ENCODE assay signal across 15 cellular contexts in the genomic region with DNA sequence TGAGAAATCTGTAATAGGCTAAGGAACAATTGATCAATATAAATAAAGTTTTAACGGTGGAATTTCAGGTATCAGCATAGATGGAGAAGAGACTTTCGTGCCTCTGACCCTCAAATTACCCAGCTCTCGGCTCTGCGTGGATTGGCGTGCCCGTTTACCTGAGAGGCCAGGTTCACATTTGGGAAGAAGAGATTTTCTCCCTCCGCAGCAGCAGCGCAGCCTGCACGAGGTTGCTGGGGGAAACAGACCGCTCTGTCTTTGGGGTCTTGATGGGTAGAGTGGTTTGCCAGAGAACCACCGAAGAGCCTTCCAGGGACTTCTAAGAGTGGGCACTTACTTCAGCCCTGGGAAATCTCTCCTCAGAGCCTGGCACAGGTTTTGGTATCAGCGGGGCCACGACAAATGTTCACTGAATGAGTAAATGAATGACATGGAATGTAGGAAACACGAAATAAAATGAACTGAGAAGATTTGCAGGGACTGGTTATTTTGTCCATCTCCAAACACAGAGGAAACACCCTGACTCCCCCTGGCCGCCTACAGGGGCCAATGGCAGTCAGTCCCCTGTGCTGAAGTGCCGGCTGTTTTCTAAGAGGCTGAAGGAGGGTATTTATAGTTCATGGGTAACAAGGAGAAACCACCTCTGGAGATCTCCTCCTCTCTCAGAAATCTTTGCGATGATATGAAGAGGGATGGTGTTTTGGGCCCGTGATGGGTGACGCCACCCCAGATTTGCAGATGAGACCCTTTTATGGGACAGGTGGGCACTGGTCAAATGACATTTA.
DNase-seq lines count a peak whose midpoint lies in the region; ATAC-seq and TF ChIP-seq lines count a peak whose summit lies in the region.
"Had no signal": no experiment of that assay in that cellular context is flagged by ENCODE, and none has a peak within 500 bp of the region (broad histone marks: within the 10 kb centered on the region; RNA-seq: fewer than 3 reads in every experiment).

No MANE protein-coding gene starts in this region.

- H3K27ac Mint-ChIP-seq in endodermal cell, result no peak overlapping the region

- no peak for TF ChIP-seq EP300 in suprapubic skin (IDR thresholded peaks at IDR 0.05)

- no peaks in the 10 kb centered on the region for H3K9me3 ChIP-seq in DND-41 (ENCODE audit: insufficient read depth, low read length, severe bottlenecking)
- no peaks in the 10 kb centered on the region for H3K9me3 ChIP-seq in HUES6 (ENCODE audit: control insufficient read depth, insufficient read depth, low read depth, low read length)
- no peaks in the 10 kb centered on the region for H3K9me3 ChIP-seq in endodermal cell (ENCODE audit: control insufficient read depth, low read length)
- no peaks in the 10 kb centered on the region for H3K9me3 ChIP-seq in suprapubic skin
- H3K9me3 ChIP-seq in upper lobe of right lung, result no peaks in the 10 kb centered on the region

- H3K79me2 ChIP-seq in DND-41 (ENCODE audit: insufficient read depth, low read length), result no peaks in the 10 kb centered on the region

- ATAC-seq in DND-41 (ENCODE audit: insufficient read depth, low read depth), result no peak
- ATAC-seq in upper lobe of right lung, result no peak
- ATAC-seq in HG02938 (IDR thresholded peaks at IDR 0.05; ENCODE audit: unreplicated experiment), result no peak
- no peak for ATAC-seq in HG03432 (IDR thresholded peaks at IDR 0.05; ENCODE audit: unreplicated experiment)
- ATAC-seq: Panc1 had no signal

- H3K4me2 ChIP-seq in DND-41 (ENCODE audit: insufficient read depth, low read length), result no peak overlapping the region

- no peaks in the 10 kb centered on the region for H4K20me1 ChIP-seq in DND-41 (ENCODE audit: insufficient read depth, low read length)

- H2AFZ ChIP-seq in DND-41 (ENCODE audit: low read depth, low read length), result no peak overlapping the region

- H3K9me3 Mint-ChIP-seq in endodermal cell, result no peaks in the 10 kb centered on the region
- H3K9me3 Mint-ChIP-seq: CD8-positive, alpha-beta memory T cell; H9 had no signal

- H3K27ac ChIP-seq in DND-41 (ENCODE audit: low read length), result no peak overlapping the region
- H3K27ac ChIP-seq in HUES6 (ENCODE audit: low read depth, low read length), result no peak overlapping the region
- no peak overlapping the region for H3K27ac ChIP-seq in endodermal cell (ENCODE audit: low read depth, low read length)
- no peak overlapping the region for H3K27ac ChIP-seq in suprapubic skin
- no peak overlapping the region for H3K27ac ChIP-seq in upper lobe of right lung

- no peaks in the 10 kb centered on the region for H3K27me3 Mint-ChIP-seq in endodermal cell (ENCODE audit: insufficient read depth)

- WGBS in endodermal cell (ENCODE audit: insufficient coverage in 1 of 2, insufficient read length in 1 of 2), 2 experiments, result 95 to 99% methylated on average over 15 to 19 of the region's 19 CpGs
- 87% methylated on average over 19 of the region's 19 CpGs for WGBS in suprapubic skin

- no peaks in the 10 kb centered on the region for H3K36me3 ChIP-seq in DND-41 (ENCODE audit: insufficient read depth, low read length)
- H3K36me3 ChIP-seq in HUES6 (ENCODE audit: control insufficient read depth, insufficient read depth, low read length), result no peaks in the 10 kb centered on the region
- no peaks in the 10 kb centered on the region for H3K36me3 ChIP-seq in endodermal cell (ENCODE audit: control insufficient read depth, insufficient read depth, low read length)
- H3K36me3 ChIP-seq in suprapubic skin, result no peaks in the 10 kb centered on the region
- no peaks in the 10 kb centered on the region for H3K36me3 ChIP-seq in upper lobe of right lung

- H3K27me3 ChIP-seq in DND-41 (ENCODE audit: insufficient read depth, low read length, poor library complexity) (no peaks in the 10 kb centered on the region), HUES6 (ENCODE audit: control insufficient read depth, insufficient read depth, low read length) (no peaks in the 10 kb centered on the region), endodermal cell (ENCODE audit: control insufficient read depth, insufficient read depth, low read length, poor library complexity, severe bottlenecking) (no peaks in the 10 kb centered on the region), suprapubic skin (peaks cover 6% of the 10 kb centered on the region), upper lobe of right lung (no peaks in the 10 kb centered on the region)

- intact Hi-C loops in upper lobe of right lung (cut with DNase I), result no loop called here

- peak; percentile 1 for DNase-seq in DND-41
- DNase-seq in endodermal cell, result peak; percentile 33
- DNase-seq in suprapubic skin (ENCODE audit: low spot score in 2 of 2), result peak; percentile 21 to 34
- DNase-seq in upper lobe of right lung, result no peak
- DNase-seq: C1 segment of cervical spinal cord; CD8-positive, alpha-beta memory T cell; H9; NCI-H1092 treated with DMSO at 0.1 percent for 48 hours; NCI-H146; NCI-H2081; NCI-H2171 treated with DMSO at 0.1 percent for 48 hours had no signal

- no peak for TF ChIP-seq CTCF in DND-41 (IDR thresholded peaks at IDR 0.05; ENCODE audit: borderline replicate concordance, extremely low read depth, low read length, poor library complexity, severe bottlenecking)
- no peak for TF ChIP-seq CTCF in endodermal cell (conservative IDR thresholded peaks at IDR 0.05)
- TF ChIP-seq CTCF in suprapubic skin (IDR thresholded peaks at IDR 0.05), result no peak
- TF ChIP-seq CTCF in upper lobe of right lung (IDR thresholded peaks at IDR 0.05), result no peak

- H3K4me3 ChIP-seq in DND-41 (ENCODE audit: low read depth in 1 of 2, low read length in 2 of 2) (no peak overlapping the region), HUES6 (ENCODE audit: low read depth, low read length) (no peak overlapping the region), endodermal cell (ENCODE audit: low read length) (no peak overlapping the region), suprapubic skin (no peak overlapping the region), upper lobe of right lung (no peak overlapping the region)

- H3K36me3 Mint-ChIP-seq in endodermal cell (ENCODE audit: low read depth), result no peaks in the 10 kb centered on the region
- H3K36me3 Mint-ChIP-seq: CD8-positive, alpha-beta memory T cell had no signal

- H3K4me3 Mint-ChIP-seq in endodermal cell, result no peak overlapping the region
- H3K4me3 Mint-ChIP-seq: CD8-positive, alpha-beta memory T cell; H9 had no signal

- H3K4me1 ChIP-seq in DND-41 (ENCODE audit: insufficient read depth, low read length) (no peaks in the 10 kb centered on the region), HUES6 (ENCODE audit: control insufficient read depth, insufficient read depth, low read length) (peaks cover 15% of the 10 kb centered on the region; the same call in 1 of the 2 replicates), endodermal cell (ENCODE audit: control insufficient read depth, insufficient read depth, low read length) (no peaks in the 10 kb centered on the region), suprapubic skin (peaks cover 4% of the 10 kb centered on the region), upper lobe of right lung (no peaks in the 10 kb centered on the region)

- H3K4me1 Mint-ChIP-seq in endodermal cell, result peaks cover 12% of the 10 kb centered on the region
- H3K4me1 Mint-ChIP-seq: CD8-positive, alpha-beta memory T cell had no signal

- TF ChIP-seq POLR2A in suprapubic skin (IDR thresholded peaks at IDR 0.05), result no peak

- H3K9ac ChIP-seq in DND-41 (ENCODE audit: low read depth, low read length) (no peak overlapping the region), HUES6 (ENCODE audit: low read length) (peak overlapping the region; percentile 11), endodermal cell (ENCODE audit: extremely low read depth, low read length, poor library complexity, severe bottlenecking) (no peak overlapping the region)
